ENCODE assay signal across 1 cellular context in the genomic region with DNA sequence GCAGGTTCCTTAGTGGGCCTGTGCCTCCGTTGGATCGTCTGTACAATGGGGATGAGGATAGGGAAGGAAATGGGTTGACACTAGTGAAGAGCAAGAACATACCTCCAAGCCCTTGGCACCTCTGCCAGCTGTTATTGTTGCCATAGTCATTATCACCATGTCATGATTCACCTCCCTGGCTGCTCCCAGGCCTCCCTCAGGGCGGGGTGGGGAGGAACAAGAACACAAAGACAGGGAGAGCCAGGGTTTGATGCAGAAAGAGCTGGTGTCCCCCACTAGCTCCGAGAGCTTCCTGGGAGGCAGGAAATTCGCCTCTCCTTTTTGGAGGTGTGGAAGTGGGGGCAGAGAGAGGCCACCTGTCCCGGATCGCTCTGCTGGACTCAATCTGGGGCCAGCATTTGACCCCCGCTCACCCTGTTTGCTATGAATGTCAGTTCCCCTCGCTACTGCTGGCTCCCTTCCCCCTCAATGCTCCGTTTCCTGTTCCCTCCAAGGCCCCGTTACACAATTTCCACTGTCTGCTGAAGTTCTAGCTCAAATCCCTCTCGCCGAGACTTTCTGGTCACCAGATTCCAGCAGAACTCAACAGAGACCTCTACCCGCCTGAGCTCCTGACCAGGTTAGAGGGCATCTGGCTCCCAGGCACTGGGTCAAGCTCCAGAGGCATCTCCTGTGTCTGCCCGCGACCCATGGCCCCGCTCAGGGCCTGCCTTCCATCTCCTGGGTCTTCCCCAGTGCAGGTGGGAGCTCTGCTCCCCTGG.
TF ChIP-seq lines count a peak whose summit lies in the region.

No MANE protein-coding gene starts in this region.

TF ChIP-seq in HCT116, 20 proteins besides CTCF, POLR2A, EP300 and RAD21 (continued from another document):
- TF ChIP-seq, protein P1, sequence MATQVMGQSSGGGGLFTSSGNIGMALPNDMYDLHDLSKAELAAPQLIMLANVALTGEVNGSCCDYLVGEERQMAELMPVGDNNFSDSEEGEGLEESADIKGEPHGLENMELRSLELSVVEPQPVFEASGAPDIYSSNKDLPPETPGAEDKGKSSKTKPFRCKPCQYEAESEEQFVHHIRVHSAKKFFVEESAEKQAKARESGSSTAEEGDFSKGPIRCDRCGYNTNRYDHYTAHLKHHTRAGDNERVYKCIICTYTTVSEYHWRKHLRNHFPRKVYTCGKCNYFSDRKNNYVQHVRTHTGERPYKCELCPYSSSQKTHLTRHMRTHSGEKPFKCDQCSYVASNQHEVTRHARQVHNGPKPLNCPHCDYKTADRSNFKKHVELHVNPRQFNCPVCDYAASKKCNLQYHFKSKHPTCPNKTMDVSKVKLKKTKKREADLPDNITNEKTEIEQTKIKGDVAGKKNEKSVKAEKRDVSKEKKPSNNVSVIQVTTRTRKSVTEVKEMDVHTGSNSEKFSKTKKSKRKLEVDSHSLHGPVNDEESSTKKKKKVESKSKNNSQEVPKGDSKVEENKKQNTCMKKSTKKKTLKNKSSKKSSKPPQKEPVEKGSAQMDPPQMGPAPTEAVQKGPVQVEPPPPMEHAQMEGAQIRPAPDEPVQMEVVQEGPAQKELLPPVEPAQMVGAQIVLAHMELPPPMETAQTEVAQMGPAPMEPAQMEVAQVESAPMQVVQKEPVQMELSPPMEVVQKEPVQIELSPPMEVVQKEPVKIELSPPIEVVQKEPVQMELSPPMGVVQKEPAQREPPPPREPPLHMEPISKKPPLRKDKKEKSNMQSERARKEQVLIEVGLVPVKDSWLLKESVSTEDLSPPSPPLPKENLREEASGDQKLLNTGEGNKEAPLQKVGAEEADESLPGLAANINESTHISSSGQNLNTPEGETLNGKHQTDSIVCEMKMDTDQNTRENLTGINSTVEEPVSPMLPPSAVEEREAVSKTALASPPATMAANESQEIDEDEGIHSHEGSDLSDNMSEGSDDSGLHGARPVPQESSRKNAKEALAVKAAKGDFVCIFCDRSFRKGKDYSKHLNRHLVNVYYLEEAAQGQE (IDR thresholded peaks at IDR 0.05; ENCODE audit: low read depth) = no peak
- TF ChIP-seq SRF (IDR thresholded peaks at IDR 0.05; ENCODE audit: low read depth) = no peak
